1 cellular context compared by ENCODE assay signal in genomic region chr5:139369181-139369580, GRCh38.
A peak's percentile ranks its signal among the peaks of the same experiment; 100 is the strongest.
TF ChIP-seq lines count a peak whose summit lies in the region.

No MANE protein-coding gene starts in this region.

TF ChIP-seq in SK-N-SH, 30 proteins besides CTCF, POLR2A, EP300 and RAD21:
- peak; percentile 41; the same call in 1 of the 2 replicates for TF ChIP-seq TCF12 (IDR thresholded peaks at IDR 0.05)
- no peak for TF ChIP-seq NFIC (IDR thresholded peaks at IDR 0.05; ENCODE audit: borderline replicate concordance)
